17 cellular contexts compared by ENCODE assay signal in genomic region chr3:14510838-14511622, GRCh38. TPM values are rescaled to one million over a fixed set of nuclear protein-coding genes. Genes with fewer than 3 reads are reported as not detected.
"Had no signal": no experiment of that assay in that cellular context is flagged by ENCODE, and none has a peak within 500 bp of the region (broad histone marks: within the 10 kb centered on the region; RNA-seq: fewer than 3 reads in every experiment).

No MANE protein-coding gene starts in this region.

- H3K27ac ChIP-seq: coronary artery, esophagus muscularis mucosa, SK-N-MC, transverse colon had no signal

- H3K4me1 Mint-ChIP-seq: nephron had no signal

- DNase-seq: activated CD4-positive, alpha-beta T cell treated with anti-CD3 and anti-CD28 coated beads for 48 hours; activated naive CD4-positive, alpha-beta T cell treated with anti-CD3 and anti-CD28 coated beads for 36 hours; activated T-cell treated with anti-CD3 and anti-CD28 coated beads for 4 hours; hypothalamus; kidney; left ventricle myocardium superior; mesenchymal stem cell; occipital lobe; stimulated activated naive B cell treated with anti-CD40 and anti-IgM and Interleukin-4, amounts not matched to agents 10 μg/mL and 1 μg/mL and 100 μg/mL, for 72 hours; T1000; transverse colon had no signal

- H3K36me3 ChIP-seq: transverse colon had no signal

- H3K4me3 Mint-ChIP-seq: activated naive CD4-positive, alpha-beta T cell treated with anti-CD3 and anti-CD28 coated beads for 36 hours; nephron; stimulated activated naive B cell treated with anti-CD40 and anti-IgM and Interleukin-4, amounts not matched to agents 10 μg/mL and 1 μg/mL and 100 μg/mL, for 72 hours had no signal

- H3K36me3 Mint-ChIP-seq: stimulated activated naive B cell treated with anti-CD40 and anti-IgM and Interleukin-4, amounts not matched to agents 10 μg/mL and 1 μg/mL and 100 μg/mL, for 72 hours had no signal

- H3K4me1 ChIP-seq: transverse colon had no signal

- H3K4me3 ChIP-seq: coronary artery, esophagus muscularis mucosa, SK-N-MC, transverse colon had no signal

- H3K9me3 Mint-ChIP-seq: activated naive CD4-positive, alpha-beta T cell treated with anti-CD3 and anti-CD28 coated beads for 36 hours; nephron; stimulated activated naive B cell treated with anti-CD40 and anti-IgM and Interleukin-4, amounts not matched to agents 10 μg/mL and 1 μg/mL and 100 μg/mL, for 72 hours had no signal

- ATAC-seq: left ventricle myocardium superior; stimulated activated naive B cell treated with anti-CD40 and anti-IgM and Interleukin-4, amounts not matched to agents 10 μg/mL and 1 μg/mL and 100 μg/mL, for 72 hours had no signal

- H3K9me3 ChIP-seq: esophagus muscularis mucosa, transverse colon had no signal

- H3K27ac Mint-ChIP-seq: activated naive CD4-positive, alpha-beta T cell treated with anti-CD3 and anti-CD28 coated beads for 36 hours; nephron; stimulated activated naive B cell treated with anti-CD40 and anti-IgM and Interleukin-4, amounts not matched to agents 10 μg/mL and 1 μg/mL and 100 μg/mL, for 72 hours had no signal

- H3K27me3 ChIP-seq: transverse colon had no signal

RNA-seq across cellular contexts. Expression of gene GRIP2, which starts 29.1 kb away (rescaled TPM):
- total RNA-seq: activated CD8-positive, alpha-beta memory T cell treated with anti-CD3 and anti-CD28 coated beads for 36 hours; activated naive CD4-positive, alpha-beta T cell treated with anti-CD3 and anti-CD28 coated beads for 36 hours; pulmonary artery endothelial cell had no signal
